ENCODE assay signal across 8 cellular contexts in genomic region chr17:8745586-8746500, GRCh38. TPM values are rescaled to one million over a fixed set of nuclear protein-coding genes. Genes with fewer than 3 reads are reported as not detected.
A peak's percentile ranks its signal among the peaks of the same experiment; 100 is the strongest.
DNase-seq lines count a peak whose midpoint lies in the region; ATAC-seq lines count a peak whose summit lies in the region.

No MANE protein-coding gene starts in this region.

- H3K4me3 ChIP-seq in right cardiac atrium (ENCODE audit: low read length) (peak overlapping the region; percentile 79), aorta (ENCODE audit: low read length in 2 of 2) (peak overlapping the region; percentile 21 to 80)

- peak; percentile 2 for DNase-seq in NCI-H2171 treated with DMSO at 0.1 percent for 48 hours (lab: John Stamatoyannopoulos, UW)
- no peak for DNase-seq in NCI-H2171 (lab: John Stamatoyannopoulos, UW)
- DNase-seq in HT-29 (ENCODE audit: low spot score) = peak; percentile 31
- peak; percentile 60 for DNase-seq in T follicular helper cell (ENCODE audit: low read depth)
- peak; percentile 40 for DNase-seq in amniotic epithelial cell (ENCODE audit: low read depth)
- peak; percentile 75 to 92 (median 91) for DNase-seq in right cardiac atrium
- peak; percentile 86 for DNase-seq in retina
- DNase-seq in aorta = peak; percentile 89 to 96

- H3K4me1 ChIP-seq in right cardiac atrium (ENCODE audit: control insufficient read depth, insufficient read depth, low read length) = no peaks in the 10 kb centered on the region
- no peaks in the 10 kb centered on the region for H3K4me1 ChIP-seq in aorta (ENCODE audit: control insufficient read depth in 1 of 2, insufficient read depth in 2 of 2, low read length in 2 of 2)

- intact Hi-C loops in right cardiac atrium (cut with DNase I) = loop anchor here in 3 of 4 donors (2.0 to 10.0 kb wide), 6 partner anchors 61 to 341 kb away; partner anchors contain the start of gene MYH10 (in 1 of the 3)
- intact Hi-C loops in aorta (cut with DNase I) = loop anchor here (2.0 to 5.0 kb wide), 3 partner anchors 47 to 119 kb away; partner anchors contain the start of gene MYH10 (in 1 of the 2)

- H3K27me3 ChIP-seq in right cardiac atrium (ENCODE audit: control insufficient read depth, insufficient read depth) = no peaks in the 10 kb centered on the region
- no peaks in the 10 kb centered on the region for H3K27me3 ChIP-seq in aorta (ENCODE audit: control insufficient read depth in 1 of 2, insufficient read depth in 2 of 2, low read length in 1 of 2)

- no peak overlapping the region for H3K27ac ChIP-seq in right cardiac atrium (ENCODE audit: low read length)
- H3K27ac ChIP-seq in aorta (ENCODE audit: low read depth in 1 of 2, low read length in 2 of 2) = peak overlapping the region; percentile 67 to 93

- no peaks in the 10 kb centered on the region for H3K9me3 ChIP-seq in right cardiac atrium (ENCODE audit: control insufficient read depth, low read length)
- no peaks in the 10 kb centered on the region for H3K9me3 ChIP-seq in aorta (ENCODE audit: control insufficient read depth, low read length)

- ATAC-seq in right cardiac atrium = peak; percentile 95
- peak; percentile 93 for ATAC-seq in aorta (ENCODE audit: low FRiP score)

- WGBS in right cardiac atrium = 2% methylated on average over 70 of the region's 70 CpGs
- WGBS in aorta, 2 donors = 0 to 1% methylated on average over 48 to 70 of the region's 70 CpGs

- H3K36me3 ChIP-seq in aorta (ENCODE audit: control insufficient read depth in 1 of 2, insufficient read depth in 2 of 2, low read length in 1 of 2) = no peaks in the 10 kb centered on the region

RNA-seq across cellular contexts. Expression of gene CCDC42, which starts 1.2 kb away (rescaled TPM):
- total RNA-seq in HT-29 (2014; rRNA removed; shearing (Covaris generic)) = not detected in 2 replicates
- total RNA-seq in right cardiac atrium = not detected
- polyA plus RNA-seq in right cardiac atrium = not detected
- total RNA-seq in aorta = under 1 TPM in 1 of 2 donors, not detected in 1; 0.58 TPM
- 1 to 10 TPM; 1.6 to 1.9 TPM for polyA plus RNA-seq in aorta

RNA-seq across cellular contexts. Expression of gene SPDYE4, which starts 12.5 kb away (rescaled TPM):
- not detected in 2 replicates for total RNA-seq in HT-29 (2014; rRNA removed; shearing (Covaris generic))
- total RNA-seq in right cardiac atrium (not detected), aorta (not detected)
- polyA plus RNA-seq in right cardiac atrium (not detected), aorta (not detected)

RNA-seq across cellular contexts. Expression of gene MFSD6L, which starts 53.3 kb away (rescaled TPM):
- total RNA-seq in HT-29 (2014; rRNA removed; shearing (Covaris generic)) = not detected in 2 replicates
- total RNA-seq in right cardiac atrium = not detected
- polyA plus RNA-seq in right cardiac atrium = 0.14 TPM
- total RNA-seq in aorta = under 1 TPM; 0.19 to 0.39 TPM
- not detected for polyA plus RNA-seq in aorta
